32 cellular contexts compared by ENCODE assay signal in the genomic region with DNA sequence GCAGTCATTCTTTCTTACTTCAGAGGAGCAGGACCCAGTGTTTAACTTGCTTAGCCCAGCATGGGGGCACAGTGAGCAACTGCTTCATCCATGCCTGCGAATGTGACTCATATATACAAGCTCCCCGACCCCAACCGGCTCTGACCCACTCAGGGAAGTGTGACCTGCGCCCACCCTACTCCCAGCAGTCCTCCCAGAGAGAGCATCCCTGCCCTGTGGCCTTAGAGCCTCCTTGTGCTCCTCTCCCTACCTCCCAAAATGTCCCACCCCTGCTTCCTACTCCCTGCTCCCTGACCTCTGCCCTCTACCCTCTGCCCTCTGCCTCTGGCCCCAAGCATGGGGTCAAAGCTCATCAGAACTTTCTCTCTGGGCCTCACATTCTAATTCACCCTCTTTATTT. TPM values are rescaled to one million over a fixed set of nuclear protein-coding genes. Genes with fewer than 3 reads are reported as not detected.
"Had no signal": no experiment of that assay in that cellular context is flagged by ENCODE, and none has a peak within 500 bp of the region (broad histone marks: within the 10 kb centered on the region; RNA-seq: fewer than 3 reads in every experiment).

No MANE protein-coding gene starts in this region.

- H3K36me3 Mint-ChIP-seq: stimulated activated memory B cell treated with anti-CD40 and anti-IgM and Interleukin-4, amounts not matched to agents 10 μg/mL and 1 μg/mL and 100 μg/mL, for 72 hours had no signal

- H3K9me3 Mint-ChIP-seq: activated T-cell treated with anti-CD3 and anti-CD28 coated beads, Interleukin-2, amount 50 U/mL, for 72 hours; nephron; stimulated activated memory B cell treated with anti-CD40 and anti-IgM and Interleukin-4, amounts not matched to agents 10 μg/mL and 1 μg/mL and 100 μg/mL, for 72 hours had no signal

- H3K4me1 ChIP-seq: body of pancreas, gastroesophageal sphincter, stomach had no signal

- H3K4me2 ChIP-seq: hepatocyte had no signal

- DNase-seq: activated CD4-positive, alpha-beta T cell treated with anti-CD3 and anti-CD28 coated beads for 36 hours; activated CD4-positive, CD25-positive, alpha-beta regulatory T cell; activated naive CD4-positive, alpha-beta T cell treated with Interleukin-2 at 50 U/mL for 16 hours; activated T-cell treated with anti-CD3 and anti-CD28 coated beads for 4 hours; activated T-cell treated with anti-CD3 and anti-CD28 coated beads, Interleukin-2, amount 50 U/mL, for 72 hours; amygdala; body of pancreas; cerebellar nuclear complex; dorsolateral prefrontal cortex; effector memory CD4-positive, alpha-beta T cell; erythroblast; islet precursor cell; mammary epithelial cell; stimulated activated CD4-positive, alpha-beta T cell treated with anti-CD3 and anti-CD28 coated beads, Interleukin-1b, Interleukin-23, amount 100 ng/mL, for 48 hours; stimulated activated CD4-positive, alpha-beta T cell treated with anti-CD3 and anti-CD28 coated beads, Interleukin-4, amount 100 ng/mL, for 4 hours; stimulated activated CD8-positive, alpha-beta memory T cell treated with anti-CD3 and anti-CD28 coated beads, Interleukin-4, amount 100 ng/mL, for 48 hours; stomach; T-helper 1 cell; thyroid gland had no signal

- H3K27me3 ChIP-seq: body of pancreas, thyroid gland had no signal

- H3K27ac ChIP-seq: body of pancreas, coronary artery, dorsolateral prefrontal cortex, gastroesophageal sphincter, hepatocyte, neutrophil, skin epidermis, stomach, thyroid gland had no signal

- H3K9me3 ChIP-seq: body of pancreas, gastroesophageal sphincter, neutrophil, stomach, thyroid gland had no signal

- H3K36me3 ChIP-seq: gastroesophageal sphincter, neutrophil, stomach, thyroid gland had no signal

- H3K4me3 ChIP-seq: body of pancreas, coronary artery, dorsolateral prefrontal cortex, gastroesophageal sphincter, hepatocyte, skin epidermis, stomach, thyroid gland had no signal

- ATAC-seq: activated CD4-positive, alpha-beta T cell treated with anti-CD3 and anti-CD28 coated beads for 36 hours; activated T-cell treated with anti-CD3 and anti-CD28 coated beads, Interleukin-2, amount 50 U/mL, for 72 hours; body of pancreas; gastroesophageal sphincter; sciatic nerve; stimulated activated memory B cell treated with anti-CD40 and anti-IgM and Interleukin-4, amounts not matched to agents 10 μg/mL and 1 μg/mL and 100 μg/mL, for 72 hours had no signal

- H3K79me2 ChIP-seq: hepatocyte had no signal

- H3K4me3 Mint-ChIP-seq: activated CD4-positive, alpha-beta T cell treated with anti-CD3 and anti-CD28 coated beads for 36 hours; activated T-cell treated with anti-CD3 and anti-CD28 coated beads, Interleukin-2, amount 50 U/mL, for 72 hours; nephron; stimulated activated memory B cell treated with anti-CD40 and anti-IgM and Interleukin-4, amounts not matched to agents 10 μg/mL and 1 μg/mL and 100 μg/mL, for 72 hours had no signal

- H2AFZ ChIP-seq: hepatocyte had no signal

- H3K4me1 Mint-ChIP-seq: activated CD4-positive, alpha-beta T cell treated with anti-CD3 and anti-CD28 coated beads for 36 hours; stimulated activated memory B cell treated with anti-CD40 and anti-IgM and Interleukin-4, amounts not matched to agents 10 μg/mL and 1 μg/mL and 100 μg/mL, for 72 hours had no signal

- H3K27ac Mint-ChIP-seq: activated CD4-positive, alpha-beta T cell treated with anti-CD3 and anti-CD28 coated beads for 36 hours; activated T-cell treated with anti-CD3 and anti-CD28 coated beads, Interleukin-2, amount 50 U/mL, for 72 hours; nephron; stimulated activated memory B cell treated with anti-CD40 and anti-IgM and Interleukin-4, amounts not matched to agents 10 μg/mL and 1 μg/mL and 100 μg/mL, for 72 hours had no signal

RNA-seq across cellular contexts. Expression of a gene that starts 46.9 kb away (rescaled TPM):
- total RNA-seq: body of pancreas, fibroblast of lung, fibroblast of villous mesenchyme, liver, mucosa of gallbladder, osteocyte, sciatic nerve, stomach had no signal
- polyA plus RNA-seq: fibroblast of lung, liver had no signal
